Comparison of ENCODE assay signal across 15 cellular contexts in the genomic region with DNA sequence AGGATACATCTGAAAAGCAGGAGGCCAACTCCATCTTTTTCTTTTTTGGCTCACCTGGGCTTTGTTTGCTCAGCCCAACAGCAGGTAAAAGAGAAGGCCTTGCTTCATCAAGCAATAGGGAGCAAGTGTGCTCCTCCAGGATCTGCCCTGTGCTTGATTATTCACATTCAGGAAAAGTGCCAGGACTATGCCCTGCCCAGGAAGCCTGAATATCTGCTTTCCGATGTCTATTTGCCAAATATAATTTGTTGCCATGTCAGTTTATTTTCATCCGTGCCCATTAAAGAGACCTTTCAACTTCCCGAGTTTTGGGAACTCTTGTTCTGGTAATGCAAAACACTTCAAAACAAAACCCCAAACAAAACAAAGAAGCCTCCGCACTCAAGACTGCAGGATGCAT.
A peak's percentile ranks its signal among the peaks of the same experiment; 100 is the strongest.
DNase-seq lines count a peak whose midpoint lies in the region; ATAC-seq, FAIRE-seq and TF ChIP-seq lines count a peak whose summit lies in the region.
"Had no signal": no experiment of that assay in that cellular context is flagged by ENCODE, and none has a peak within 500 bp of the region (broad histone marks: within the 10 kb centered on the region; RNA-seq: fewer than 3 reads in every experiment).

No MANE protein-coding gene starts in this region.

- no peaks in the 10 kb centered on the region for H3K9me2 ChIP-seq in GM23248 (ENCODE audit: insufficient read depth)

- 36 to 37% methylated on average over 4 of the region's 4 CpGs for WGBS in GM23248 (ENCODE audit: low coverage in 1 of 2, low lambda C conversion rate in 2 of 2, missing lambda C conversion rate in 2 of 2), 2 experiments

- H3K9ac ChIP-seq in GM23248 = no peak overlapping the region

- peaks cover 5% of the 10 kb centered on the region; the same call in 1 of the 2 replicates for H3K36me3 ChIP-seq in GM23248 (ENCODE audit: low read depth)
- H3K36me3 ChIP-seq in bronchial epithelial cell (ENCODE audit: control insufficient read depth, insufficient read depth, low read length) = no peaks in the 10 kb centered on the region
- no peaks in the 10 kb centered on the region for H3K36me3 ChIP-seq in mucosa of descending colon (ENCODE audit: low read depth)

- in situ Hi-C loops in GM23248 (cut with MboI) = no loop called here

- H2AFZ ChIP-seq in GM23248 = no peak overlapping the region

- H3K4me2 ChIP-seq in GM23248 (ENCODE audit: unreplicated experiment) = no peak overlapping the region

- no peak overlapping the region for H3K4me3 ChIP-seq in GM23248
- H3K4me3 ChIP-seq in bronchial epithelial cell (ENCODE audit: low read depth, low read length) = no peak overlapping the region
- H3K4me3 ChIP-seq in mucosa of descending colon = no peak overlapping the region

- DNase-seq in AG20443 (ENCODE audit: low spot score) = peak; percentile 30
- DNase-seq in GM23248 = peak; percentile 53
- peak; percentile 13 for DNase-seq in bronchial epithelial cell (ENCODE audit: low read depth)
- peak in 1 of 3 donors; percentile 18 for DNase-seq in mucosa of descending colon
- no peak for DNase-seq in germinal center (ENCODE audit: low spot score)
- DNase-seq in substantia nigra (lab: John Stamatoyannopoulos, UW) = no peak
- DNase-seq in SKM-1 (lab: John Stamatoyannopoulos, UW; ENCODE audit: unreplicated experiment) = no peak
- DNase-seq: activated CD4-positive, alpha-beta T cell treated with anti-CD3 and anti-CD28 coated beads for 48 hours; anterior cingulate cortex; MM.1S had no signal

- no peak overlapping the region for H3K27ac ChIP-seq in GM23248
- no peak overlapping the region for H3K27ac ChIP-seq in substantia nigra (ENCODE audit: low read depth, low read length, poor library complexity, severe bottlenecking)

- H3K79me2 ChIP-seq in GM23248 (ENCODE audit: insufficient read depth) = no peaks in the 10 kb centered on the region

- H3K27me3 ChIP-seq in GM23248 (replicated peaks; ENCODE audit: insufficient read depth) (no peaks in the 10 kb centered on the region), bronchial epithelial cell (ENCODE audit: control insufficient read depth, insufficient read depth, low read length) (no peaks in the 10 kb centered on the region)

- FAIRE-seq in bronchial epithelial cell (lab: Jason Lieb, UNC) = no peak
- FAIRE-seq: GM12892, HTR-8/SVneo, islet of Langerhans had no signal

- ATAC-seq in mucosa of descending colon (peak; percentile 65), HG02798 (IDR thresholded peaks at IDR 0.05; ENCODE audit: poor library complexity, unreplicated experiment) (no peak)
- ATAC-seq: Panc1 had no signal

- peaks cover 26% of the 10 kb centered on the region for H3F3A ChIP-seq in GM23248 (ENCODE audit: insufficient read depth)

- no peaks in the 10 kb centered on the region for H4K20me1 ChIP-seq in GM23248 (ENCODE audit: insufficient read depth)

- no peaks in the 10 kb centered on the region for H3K9me3 ChIP-seq in GM23248 (ENCODE audit: low read depth)
- no peaks in the 10 kb centered on the region for H3K9me3 ChIP-seq in mucosa of descending colon

- intact Hi-C loops in mucosa of descending colon (cut with DNase I, micrococcal nuclease) = loop anchor here in 1 of 2 donors (2.0 kb wide), 1 partner anchor 195 kb away; no protein-coding TSS in a partner anchor

- TF ChIP-seq CTCF in bronchial epithelial cell (IDR thresholded peaks at IDR 0.05; ENCODE audit: insufficient read depth, low read length, severe bottlenecking) = no peak
- TF ChIP-seq CTCF in mucosa of descending colon (IDR thresholded peaks at IDR 0.05) = no peak

- H3K4me1 ChIP-seq in GM23248 (ENCODE audit: insufficient read depth) (peaks cover 40% of the 10 kb centered on the region), mucosa of descending colon (ENCODE audit: low read depth) (peaks cover 39% of the 10 kb centered on the region)

Comparison
In these comparisons a context has a peak if more than half of its experiments do, and no peak if none do; other contexts are left out.
1. DNase-seq: peak in AG20443 (single experiment), GM23248 (single experiment) and bronchial epithelial cell (single experiment); none in germinal center (single experiment), substantia nigra (0 of 49) and SKM-1 (single experiment).